Comparison of ENCODE assay signal across 29 cellular contexts in genomic region chr16:58883131-58883530, GRCh38.
"Had no signal": no experiment of that assay in that cellular context is flagged by ENCODE, and none has a peak within 500 bp of the region (broad histone marks: within the 10 kb centered on the region; RNA-seq: fewer than 3 reads in every experiment).

No MANE protein-coding gene starts in this region.

- H3K9me3 Mint-ChIP-seq: activated CD4-positive, alpha-beta memory T cell treated with anti-CD3 and anti-CD28 coated beads, Interleukin-2, amount 10 ng/mL, durations not matched to agents 7 days and 5 days had no signal

- H3K9ac ChIP-seq: parathyroid adenoma had no signal

- DNase-seq: activated CD4-positive, alpha-beta memory T cell treated with anti-CD3 and anti-CD28 coated beads, Interleukin-2, amount 10 ng/mL, durations not matched to agents 7 days and 5 days; activated CD4-positive, alpha-beta T cell treated with anti-CD3 and anti-CD28 coated beads, Interleukin-2, amount 10 ng/mL, durations not matched to agents 7 days and 5 days; activated CD4-positive, CD25-positive, alpha-beta regulatory T cell treated with anti-CD3 and anti-CD28 coated beads, Interleukin-2, amount 50 U/mL, for 72 hours; activated gamma-delta T cell treated with Interleukin-2 at 50 U/mL for 16 hours; activated naive CD4-positive, alpha-beta T cell treated with anti-CD3 and anti-CD28 coated beads, Interleukin-2, amount 50 U/mL, for 16 hours; activated naive CD8-positive, alpha-beta T cell treated with anti-CD3 and anti-CD28 coated beads, Interleukin-2, amount 50 U/mL, for 24 hours; activated T-cell treated with anti-CD3 and anti-CD28 coated beads, Interleukin-2, amount 50 U/mL, for 4 hours; caudate nucleus; cortex of kidney; effector memory CD8-positive, alpha-beta T cell; erythroblast; hippocampal formation; left cardiac atrium; left ventricle myocardium superior; mammary epithelial cell; naive B cell; occipital lobe; psoas muscle; stimulated activated CD4-positive, alpha-beta T cell treated with anti-CD3 and anti-CD28 coated beads, Interleukin-1b, Interleukin-23, amount 100 ng/mL, for 48 hours; stimulated activated naive CD4-positive, alpha-beta T cell; tibial artery; upper lobe of right lung had no signal

- H3K79me2 ChIP-seq: parathyroid adenoma had no signal

- ATAC-seq: activated naive CD8-positive, alpha-beta T cell treated with anti-CD3 and anti-CD28 coated beads, Interleukin-2, amount 50 U/mL, for 24 hours; activated T-cell treated with anti-CD3 and anti-CD28 coated beads, Interleukin-2, amount 50 U/mL, for 4 hours; activated T-helper 17 cell treated with anti-CD3 and anti-CD28 coated beads, Interleukin-2, amount 50 U/mL, for 72 hours; effector memory CD8-positive, alpha-beta T cell; gastroesophageal sphincter; psoas muscle had no signal

- H3K4me1 Mint-ChIP-seq: activated CD4-positive, alpha-beta memory T cell treated with anti-CD3 and anti-CD28 coated beads, Interleukin-2, amount 10 ng/mL, durations not matched to agents 7 days and 5 days; activated CD4-positive, alpha-beta T cell treated with anti-CD3 and anti-CD28 coated beads, Interleukin-2, amount 10 ng/mL, durations not matched to agents 7 days and 5 days; activated T-helper 17 cell treated with anti-CD3 and anti-CD28 coated beads, Interleukin-2, amount 50 U/mL, for 72 hours; neural crest cell had no signal

- H3K4me1 ChIP-seq: gastroesophageal sphincter, parathyroid adenoma, psoas muscle, suprapubic skin, tibial artery, upper lobe of right lung had no signal

- H3K4me3 Mint-ChIP-seq: activated CD4-positive, alpha-beta memory T cell treated with anti-CD3 and anti-CD28 coated beads, Interleukin-2, amount 10 ng/mL, durations not matched to agents 7 days and 5 days; activated CD4-positive, alpha-beta T cell treated with anti-CD3 and anti-CD28 coated beads, Interleukin-2, amount 10 ng/mL, durations not matched to agents 7 days and 5 days; activated naive CD8-positive, alpha-beta T cell treated with anti-CD3 and anti-CD28 coated beads, Interleukin-2, amount 50 U/mL, for 24 hours; activated T-cell treated with anti-CD3 and anti-CD28 coated beads, Interleukin-2, amount 50 U/mL, for 4 hours; activated T-helper 17 cell treated with anti-CD3 and anti-CD28 coated beads, Interleukin-2, amount 50 U/mL, for 72 hours; effector memory CD8-positive, alpha-beta T cell; neural crest cell had no signal

- H3K27ac Mint-ChIP-seq: activated CD4-positive, alpha-beta memory T cell treated with anti-CD3 and anti-CD28 coated beads, Interleukin-2, amount 10 ng/mL, durations not matched to agents 7 days and 5 days; activated CD4-positive, alpha-beta T cell treated with anti-CD3 and anti-CD28 coated beads, Interleukin-2, amount 10 ng/mL, durations not matched to agents 7 days and 5 days; activated naive CD8-positive, alpha-beta T cell treated with anti-CD3 and anti-CD28 coated beads, Interleukin-2, amount 50 U/mL, for 24 hours; activated T-helper 17 cell treated with anti-CD3 and anti-CD28 coated beads, Interleukin-2, amount 50 U/mL, for 72 hours; effector memory CD8-positive, alpha-beta T cell had no signal

- H3K36me3 Mint-ChIP-seq: naive B cell had no signal

- FAIRE-seq: keratinocyte had no signal

- H2AFZ ChIP-seq: parathyroid adenoma had no signal

- H3K27me3 Mint-ChIP-seq: activated CD4-positive, alpha-beta memory T cell treated with anti-CD3 and anti-CD28 coated beads, Interleukin-2, amount 10 ng/mL, durations not matched to agents 7 days and 5 days; activated CD4-positive, alpha-beta T cell treated with anti-CD3 and anti-CD28 coated beads, Interleukin-2, amount 10 ng/mL, durations not matched to agents 7 days and 5 days had no signal

- H3K27ac ChIP-seq: gastroesophageal sphincter, parathyroid adenoma, psoas muscle, suprapubic skin, tibial artery, upper lobe of right lung had no signal

- H3K4me2 ChIP-seq: smooth muscle cell had no signal

- H3K4me3 ChIP-seq: gastroesophageal sphincter, psoas muscle, smooth muscle cell, suprapubic skin, tibial artery, upper lobe of right lung had no signal

- H3K9me3 ChIP-seq: psoas muscle, suprapubic skin, upper lobe of right lung had no signal

- H3K27me3 ChIP-seq: gastroesophageal sphincter, suprapubic skin, tibial artery, upper lobe of right lung had no signal

- H3K36me3 ChIP-seq: gastroesophageal sphincter, suprapubic skin, tibial artery, upper lobe of right lung had no signal
